Comparison of ENCODE assay signal across 1 cellular context in the genomic region with DNA sequence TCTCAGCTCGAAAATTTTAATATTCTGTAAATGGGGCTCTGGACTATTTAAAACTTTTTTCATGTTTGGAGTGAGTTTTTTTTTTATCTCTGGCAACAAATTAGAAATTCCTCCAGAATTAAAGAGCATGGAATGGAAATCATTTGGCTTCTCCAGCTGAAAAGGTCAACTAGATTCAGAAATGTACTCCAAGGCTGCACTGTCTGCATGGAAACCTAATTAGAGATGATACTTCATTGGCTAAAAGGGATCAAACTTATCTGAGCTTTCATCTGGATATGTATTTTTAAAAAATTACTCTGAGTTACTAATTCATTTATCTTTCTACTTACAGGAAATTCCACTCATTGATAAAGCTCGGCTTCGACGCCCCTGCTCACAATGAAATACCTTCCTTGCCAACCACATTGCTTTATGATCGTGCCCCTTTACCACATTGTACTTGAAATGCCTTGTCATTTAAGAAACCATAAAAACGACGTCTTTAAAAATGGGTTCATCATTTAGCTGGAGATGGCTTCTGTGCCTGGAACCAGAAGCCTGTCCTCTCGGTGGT.
TF ChIP-seq lines count a peak whose summit lies in the region.

No MANE protein-coding gene starts in this region.

TF ChIP-seq in IMR-90, 13 proteins besides CTCF, POLR2A, EP300 and RAD21 (continued from another document):
- TF ChIP-seq MXI1 (IDR thresholded peaks at IDR 0.05; ENCODE audit: borderline replicate concordance, low read depth, low read length), result no peak
- TF ChIP-seq RCOR1 (IDR thresholded peaks at IDR 0.05; ENCODE audit: insufficient replicate concordance, low read length), result no peak
- TF ChIP-seq, protein P1, sequence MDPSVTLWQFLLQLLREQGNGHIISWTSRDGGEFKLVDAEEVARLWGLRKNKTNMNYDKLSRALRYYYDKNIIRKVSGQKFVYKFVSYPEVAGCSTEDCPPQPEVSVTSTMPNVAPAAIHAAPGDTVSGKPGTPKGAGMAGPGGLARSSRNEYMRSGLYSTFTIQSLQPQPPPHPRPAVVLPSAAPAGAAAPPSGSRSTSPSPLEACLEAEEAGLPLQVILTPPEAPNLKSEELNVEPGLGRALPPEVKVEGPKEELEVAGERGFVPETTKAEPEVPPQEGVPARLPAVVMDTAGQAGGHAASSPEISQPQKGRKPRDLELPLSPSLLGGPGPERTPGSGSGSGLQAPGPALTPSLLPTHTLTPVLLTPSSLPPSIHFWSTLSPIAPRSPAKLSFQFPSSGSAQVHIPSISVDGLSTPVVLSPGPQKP (IDR thresholded peaks at IDR 0.05; ENCODE audit: borderline replicate concordance, low read depth, low read length), result no peak
- TF ChIP-seq BHLHE40 (IDR thresholded peaks at IDR 0.05; ENCODE audit: low read depth, low read length), result no peak
- no peak for TF ChIP-seq MAFK (IDR thresholded peaks at IDR 0.05; ENCODE audit: low read depth, low read length)
- TF ChIP-seq CHD1 (IDR thresholded peaks at IDR 0.05; ENCODE audit: low read depth, low read length), result no peak
TF ChIP-seq in IMR-90: peak in this region for 0.
